14 cellular contexts compared by ENCODE assay signal in genomic region chr5:9197881-9198260, GRCh38.
A peak's percentile ranks its signal among the peaks of the same experiment; 100 is the strongest.
DNase-seq lines count a peak whose midpoint lies in the region; ATAC-seq and TF ChIP-seq lines count a peak whose summit lies in the region.
"Had no signal": no experiment of that assay in that cellular context is flagged by ENCODE, and none has a peak within 500 bp of the region (broad histone marks: within the 10 kb centered on the region; RNA-seq: fewer than 3 reads in every experiment).

No MANE protein-coding gene starts in this region.

- H3K4ac ChIP-seq in mesendoderm (ENCODE audit: low read depth, low read length), result no peak overlapping the region

- ATAC-seq in GM18499 (IDR thresholded peaks at IDR 0.05; ENCODE audit: insufficient read depth, unreplicated experiment) (peak; percentile 98), GM21515 (IDR thresholded peaks at IDR 0.05; ENCODE audit: unreplicated experiment) (peak; percentile 97), HG03159 (IDR thresholded peaks at IDR 0.05; ENCODE audit: unreplicated experiment) (peak; percentile 99)
- ATAC-seq: right cardiac atrium had no signal

- no peak overlapping the region for H3K4me2 ChIP-seq in mesendoderm (ENCODE audit: low read length)

- TF ChIP-seq CTCF in choroid plexus epithelial cell (conservative IDR thresholded peaks at IDR 0.05; ENCODE audit: low read depth, low read length) (no peak), dorsolateral prefrontal cortex (IDR thresholded peaks at IDR 0.05 in 54 of 56, conservative IDR thresholded peaks at IDR 0.05 in 2 of 56; ENCODE audit: low read depth in 1 of 56, partially characterized antibody in 56 of 56) (no peak)

- peaks cover 3% of the 10 kb centered on the region for H3K4me1 ChIP-seq in mesendoderm (ENCODE audit: control insufficient read depth, low read depth, low read length)
- H3K4me1 ChIP-seq: left ventricle myocardium inferior had no signal

- no peak overlapping the region for H3K18ac ChIP-seq in mesendoderm (ENCODE audit: low read length)

- no peak overlapping the region for H3K9ac ChIP-seq in mesendoderm (ENCODE audit: low read length)

- H3K4me3 ChIP-seq in choroid plexus epithelial cell (ENCODE audit: low read depth, low read length), result no peak overlapping the region
- no peak overlapping the region for H3K4me3 ChIP-seq in dorsolateral prefrontal cortex
- H3K4me3 ChIP-seq in mesendoderm (ENCODE audit: low read length), result no peak overlapping the region
- H3K4me3 ChIP-seq: left ventricle myocardium inferior had no signal

- no peaks in the 10 kb centered on the region for H3K4me1 Mint-ChIP-seq in activated naive CD4-positive, alpha-beta T cell treated with anti-CD3 and anti-CD28 coated beads for 36 hours (ENCODE audit: low read depth)

- no CpG with 5 or more reads among the region's 1 CpG for WGBS in mesendoderm (ENCODE audit: extremely low coverage, insufficient coverage, low lambda C conversion rate)

- H3K36me3 Mint-ChIP-seq in activated naive CD4-positive, alpha-beta T cell treated with anti-CD3 and anti-CD28 coated beads for 36 hours (ENCODE audit: low read depth), result no peaks in the 10 kb centered on the region

- H3K27ac Mint-ChIP-seq in activated naive CD4-positive, alpha-beta T cell treated with anti-CD3 and anti-CD28 coated beads for 36 hours, result no peak overlapping the region

- H2BK120ac ChIP-seq in mesendoderm (ENCODE audit: low read depth, low read length), result no peak overlapping the region

- no peak overlapping the region for H2BK5ac ChIP-seq in mesendoderm (ENCODE audit: low read length)

- H3K27ac ChIP-seq in dorsolateral prefrontal cortex (no peak overlapping the region), mesendoderm (ENCODE audit: low read depth, low read length) (no peak overlapping the region)
- H3K27ac ChIP-seq: C4-2B, left ventricle myocardium inferior had no signal

- H3K4me3 Mint-ChIP-seq in activated naive CD4-positive, alpha-beta T cell treated with anti-CD3 and anti-CD28 coated beads for 36 hours, result no peak overlapping the region

- CTCF ChIA-PET in activated naive CD4-positive, alpha-beta T cell treated with anti-CD3 and anti-CD28 coated beads for 36 hours (lab: Charles Lee), result interaction anchor here (0.5 kb wide), 1 partner anchor 23 kb away, joined by 3 read pairs; no protein-coding TSS in a partner anchor

- no peak overlapping the region for H3K56ac ChIP-seq in mesendoderm (ENCODE audit: low read length)

- no peaks in the 10 kb centered on the region for H3K79me2 ChIP-seq in mesendoderm (ENCODE audit: control insufficient read depth, insufficient read depth, low read length)

- H2AK5ac ChIP-seq in mesendoderm (ENCODE audit: low read length), result no peak overlapping the region

- H3K36me3 ChIP-seq in mesendoderm (ENCODE audit: control insufficient read depth, insufficient read depth, low read length), result peaks cover 1% of the 10 kb centered on the region

- H3K27me3 ChIP-seq in dorsolateral prefrontal cortex (no peaks in the 10 kb centered on the region), mesendoderm (ENCODE audit: insufficient read depth, low read length, poor library complexity) (no peaks in the 10 kb centered on the region)

- no peak overlapping the region for H3K23ac ChIP-seq in mesendoderm (ENCODE audit: low read length)

- no peak overlapping the region for H2BK15ac ChIP-seq in mesendoderm (replicated peaks; ENCODE audit: low read depth)

- H3K79me1 ChIP-seq in mesendoderm (ENCODE audit: low read length), result no peaks in the 10 kb centered on the region

- intact Hi-C loops in dorsolateral prefrontal cortex (cut with DNase I), result loop anchor here in 1 of 2 donors (10.0 kb wide), 1 partner anchor 353 kb away; no protein-coding TSS in a partner anchor
- intact Hi-C loops in activated naive CD4-positive, alpha-beta T cell treated with anti-CD3 and anti-CD28 coated beads for 36 hours (cut with micrococcal nuclease), result no loop called here

- H4K8ac ChIP-seq in mesendoderm (ENCODE audit: low read depth, low read length), result no peak overlapping the region

- no peaks in the 10 kb centered on the region for H3K27me3 Mint-ChIP-seq in activated naive CD4-positive, alpha-beta T cell treated with anti-CD3 and anti-CD28 coated beads for 36 hours (ENCODE audit: low read depth)

- no peak overlapping the region for H4K5ac ChIP-seq in mesendoderm (ENCODE audit: low read length)

- no peaks in the 10 kb centered on the region for H3K9me3 Mint-ChIP-seq in activated naive CD4-positive, alpha-beta T cell treated with anti-CD3 and anti-CD28 coated beads for 36 hours

- DNase-seq in choroid plexus epithelial cell (ENCODE audit: low read depth) (peak; percentile 67), dorsolateral prefrontal cortex (no peak), OCI-M1 (lab: John Stamatoyannopoulos, UW) (no peak), mesendoderm (no peak)
- no peak for DNase-seq in activated naive CD4-positive, alpha-beta T cell treated with anti-CD3 and anti-CD28 coated beads for 36 hours
- DNase-seq: activated T-cell treated with anti-CD3 and anti-CD28 coated beads, Interleukin-2, amount 50 U/mL, for 48 hours; H7; left ventricle myocardium inferior; NCI-H2029 treated with DMSO at 0.1 percent for 48 hours; right cardiac atrium had no signal
